Comparison of ENCODE assay signal across 9 cellular contexts in the genomic region with DNA sequence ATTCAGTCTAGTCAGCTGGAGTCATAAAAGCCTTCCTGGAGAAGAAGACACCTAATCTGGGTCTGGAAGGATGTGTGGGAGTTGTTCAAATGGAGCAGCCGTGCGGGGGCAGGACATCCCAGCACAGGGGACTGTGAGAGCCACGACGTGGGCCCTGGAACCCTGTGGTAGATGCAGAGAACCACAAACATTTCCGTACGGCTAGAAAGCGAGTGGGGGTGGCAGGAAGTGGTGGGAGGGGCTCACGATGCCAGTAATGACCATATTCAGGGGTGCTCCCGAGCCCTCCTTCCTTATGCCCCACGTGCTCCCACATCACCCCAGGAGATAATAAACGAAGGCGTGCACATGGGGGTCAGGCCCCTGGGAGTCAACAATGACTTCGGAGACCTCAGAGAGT. TPM values are rescaled to one million over a fixed set of nuclear protein-coding genes. Genes with fewer than 3 reads are reported as not detected.
DNase-seq lines count a peak whose midpoint lies in the region; ATAC-seq and TF ChIP-seq lines count a peak whose summit lies in the region.
"Had no signal": no experiment of that assay in that cellular context is flagged by ENCODE, and none has a peak within 500 bp of the region (broad histone marks: within the 10 kb centered on the region; RNA-seq: fewer than 3 reads in every experiment).

No MANE protein-coding gene starts in this region.

- WGBS in ovary, 3 donors: 18 to 26% (median 22%) methylated on average over 13 of the region's 13 CpGs
- WGBS in transverse colon (ENCODE audit: low coverage in 1 of 2), 2 donors: 46% methylated on average over 12 of the region's 13 CpGs; no CpG with 5 or more reads in 1 of the 2 donors

- H3K36me3 ChIP-seq in RWPE2 (ENCODE audit: low read depth): no peaks in the 10 kb centered on the region
- H3K36me3 ChIP-seq in ovary: no peaks in the 10 kb centered on the region
- no peaks in the 10 kb centered on the region for H3K36me3 ChIP-seq in transverse colon

- in situ Hi-C loops in transverse colon (cut with MboI; ENCODE audit: low pct_ligation_motif_present in 1 of 4, low pct_unique_long_range_greater_than_20kb in 1 of 4, low sequenced_read_pairs in 3 of 4): no loop called here

- DNase-seq in RWPE2 (ENCODE audit: low spot score) (no peak), ovary (peak in 1 of 5 donors; percentile 65), transverse colon (peak; percentile 45), NCI-H1417 treated with DMSO at 0.1 percent for 48 hours (lab: John Stamatoyannopoulos, UW) (no peak), NCI-H2107 treated with DMSO at 0.1 percent for 48 hours (lab: John Stamatoyannopoulos, UW; ENCODE audit: unreplicated experiment) (no peak), NCI-H1048 (lab: John Stamatoyannopoulos, UW) (no peak)
- DNase-seq in activated naive CD8-positive, alpha-beta T cell treated with anti-CD3 and anti-CD28 coated beads, Interleukin-2, amount 50 U/mL, for 16 hours (ENCODE audit: low read depth, low spot score): peak; percentile 35

- ATAC-seq in GM19351 (IDR thresholded peaks at IDR 0.05; ENCODE audit: unreplicated experiment): peak; percentile 65
- ATAC-seq in RWPE2 (ENCODE audit: low read depth): no peak

- no peak for TF ChIP-seq CTCF in RWPE2 (IDR thresholded peaks at IDR 0.05; ENCODE audit: poor library complexity, severe bottlenecking)
- no peak for TF ChIP-seq CTCF in ovary (IDR thresholded peaks at IDR 0.05)
- no peak for TF ChIP-seq CTCF in transverse colon (IDR thresholded peaks at IDR 0.05)

- H3K4me1 ChIP-seq in RWPE2 (ENCODE audit: insufficient read depth, poor library complexity, severe bottlenecking): peaks cover 29% of the 10 kb centered on the region
- peaks cover 13% of the 10 kb centered on the region for H3K4me1 ChIP-seq in ovary (ENCODE audit: insufficient read depth)
- H3K4me1 ChIP-seq in transverse colon: peaks cover 5 to 24% (median 10%) of the 10 kb centered on the region in 4 donors

- TF ChIP-seq POLR2A in ovary (IDR thresholded peaks at IDR 0.05) (no peak), transverse colon (IDR thresholded peaks at IDR 0.05) (no peak)

- TF ChIP-seq EP300 in ovary (IDR thresholded peaks at IDR 0.05): no peak
- no peak for TF ChIP-seq EP300 in transverse colon (IDR thresholded peaks at IDR 0.05; ENCODE audit: low read depth)

- H3K4me3 ChIP-seq in RWPE2 (ENCODE audit: severe bottlenecking) (no peak overlapping the region), ovary (no peak overlapping the region), transverse colon (no peak overlapping the region)

- H3K9me3 ChIP-seq in RWPE2 (ENCODE audit: severe bottlenecking): no peaks in the 10 kb centered on the region
- H3K9me3 ChIP-seq in ovary: no peaks in the 10 kb centered on the region
- no peaks in the 10 kb centered on the region for H3K9me3 ChIP-seq in transverse colon

- peak overlapping the region; percentile 94 for H3K27ac ChIP-seq in RWPE2 (ENCODE audit: poor library complexity, severe bottlenecking)
- H3K27ac ChIP-seq in ovary: peak overlapping the region; percentile 57 to 68
- H3K27ac ChIP-seq in transverse colon: peak overlapping the region; percentile 59 to 72 (median 66)

- intact Hi-C loops in ovary (cut with DNase I) (no loop called here), transverse colon (cut with DNase I; ENCODE audit: low total_unique reads) (no loop called here)

- H3K27me3 ChIP-seq in RWPE2 (ENCODE audit: insufficient read depth, poor library complexity, severe bottlenecking): no peaks in the 10 kb centered on the region
- no peaks in the 10 kb centered on the region for H3K27me3 ChIP-seq in ovary
- peaks cover 4% of the 10 kb centered on the region for H3K27me3 ChIP-seq in transverse colon

RNA-seq across cellular contexts. Expression of a gene that starts 21.0 kb away (rescaled TPM):
- total RNA-seq in ovary: 100 to 1,000 TPM; 113 to 520 (median 431) TPM
- polyA plus RNA-seq in ovary: 100 to 1,000 TPM; 105 to 356 TPM
- total RNA-seq in transverse colon: 100 to 1,000 TPM in 1 of 4 donors, 10 to 100 TPM in 3; 68.1 to 261 (median 75.6) TPM

RNA-seq across cellular contexts. Expression of a gene that starts 52.1 kb away (rescaled TPM):
- 10 to 100 TPM in 6 of 7 donors, 1 to 10 TPM in 1; 7.8 to 67.5 (median 30.7) TPM for total RNA-seq in ovary
- 10 to 100 TPM in 1 of 2 donors, 1 to 10 TPM in 1; 9.0 to 23.3 TPM for polyA plus RNA-seq in ovary
- total RNA-seq in transverse colon: 100 to 1,000 TPM in 2 of 4 donors, 10 to 100 TPM in 2; 59.7 to 889 (median 182) TPM
- total RNA-seq: mononuclear cell had no signal

Comparison
In these comparisons a context has a peak if more than half of its experiments do, and no peak if none do; other contexts are left out.
1. DNase-seq: peak in activated naive CD8-positive, alpha-beta T cell treated with anti-CD3 and anti-CD28 coated beads, Interleukin-2, amount 50 U/mL, for 16 hours (single experiment) and transverse colon (single experiment); none in RWPE2 (single experiment), NCI-H1417 treated with DMSO at 0.1 percent for 48 hours (single experiment), NCI-H2107 treated with DMSO at 0.1 percent for 48 hours (single experiment) and NCI-H1048 (single experiment).
2. Peak in every context shown above with its lines, with median percentiles within 50 percentile points of each other: H3K27ac ChIP-seq.